ENCODE assay signal across 17 cellular contexts in genomic region chr20:48729538-48729937, GRCh38.
DNase-seq lines count a peak whose midpoint lies in the region; ATAC-seq and TF ChIP-seq lines count a peak whose summit lies in the region.
"Had no signal": no experiment of that assay in that cellular context is flagged by ENCODE, and none has a peak within 500 bp of the region (broad histone marks: within the 10 kb centered on the region; RNA-seq: fewer than 3 reads in every experiment).

No MANE protein-coding gene starts in this region.

- no peak overlapping the region for H3K4me3 Mint-ChIP-seq in CD14-positive monocyte
- no peak overlapping the region for H3K4me3 Mint-ChIP-seq in naive thymus-derived CD4-positive, alpha-beta T cell
- H3K4me3 Mint-ChIP-seq: activated naive CD4-positive, alpha-beta T cell treated with anti-CD3 and anti-CD28 coated beads, Interleukin-2, amount 50 U/mL, for 24 hours had no signal

- peaks cover 0 to 3% (median 0%) of the 10 kb centered on the region in 7 donors for H3K9me3 Mint-ChIP-seq in CD14-positive monocyte
- H3K9me3 Mint-ChIP-seq in naive thymus-derived CD4-positive, alpha-beta T cell = peaks cover 0 to 1% (median 0%) of the 10 kb centered on the region in 11 donors
- H3K9me3 Mint-ChIP-seq: activated naive CD4-positive, alpha-beta T cell treated with anti-CD3 and anti-CD28 coated beads, Interleukin-2, amount 50 U/mL, for 24 hours had no signal

- H2BK15ac ChIP-seq in mesenchymal stem cell (ENCODE audit: low read depth, poor library complexity, severe bottlenecking) = no peak overlapping the region

- no peak overlapping the region for H3K4me2 ChIP-seq in mesenchymal stem cell (ENCODE audit: low read length, poor library complexity, severe bottlenecking)
- H3K4me2 ChIP-seq: KMS-11 had no signal

- H2BK120ac ChIP-seq in mesenchymal stem cell (ENCODE audit: low read depth, low read length) = no peak overlapping the region

- no peak for DNase-seq in CD14-positive monocyte (ENCODE audit: low spot score)
- DNase-seq in HL-60 (ENCODE audit: low read depth in 1 of 2, low spot score in 1 of 2) = peak in 1 of 2 experiments; percentile 56
- no peak for DNase-seq in naive thymus-derived CD4-positive, alpha-beta T cell
- DNase-seq in mesenchymal stem cell = no peak
- no peak for DNase-seq in iPS-NIHi11 (ENCODE audit: low spot score)
- DNase-seq: GDM1, NCI-H1048, NCI-H524 treated with DMSO at 0.1 percent for 48 hours, SHP77 had no signal

- H2BK5ac ChIP-seq in mesenchymal stem cell (ENCODE audit: low read depth, low read length, poor library complexity, severe bottlenecking) = no peak overlapping the region

- H3K4me1 Mint-ChIP-seq in CD14-positive monocyte = peaks cover 60% of the 10 kb centered on the region
- H3K4me1 Mint-ChIP-seq in naive thymus-derived CD4-positive, alpha-beta T cell = peaks cover 0 to 45% (median 5%) of the 10 kb centered on the region in 7 donors

- no peak for ATAC-seq in naive thymus-derived CD4-positive, alpha-beta T cell
- ATAC-seq in HG02571 (IDR thresholded peaks at IDR 0.05; ENCODE audit: unreplicated experiment) (no peak), GM19395 (IDR thresholded peaks at IDR 0.05; ENCODE audit: unreplicated experiment) (no peak)
- ATAC-seq: activated CD4-positive, CD25-positive, alpha-beta regulatory T cell treated with anti-CD3 and anti-CD28 coated beads, Interleukin-2, amount 50 U/mL, for 24 hours; HCT116 had no signal

- peaks cover 9% of the 10 kb centered on the region for H3K79me1 ChIP-seq in mesenchymal stem cell (replicated peaks; ENCODE audit: low read length, poor library complexity, severe bottlenecking)

- CTCF ChIA-PET in naive thymus-derived CD4-positive, alpha-beta T cell (lab: Charles Lee) = interaction anchor here (0.6 kb wide), 1 partner anchor 8 kb away, joined by 4 read pairs; no protein-coding TSS in a partner anchor

- no peak overlapping the region for H3K14ac ChIP-seq in mesenchymal stem cell (ENCODE audit: low read length in 2 of 2)

- H3K18ac ChIP-seq in mesenchymal stem cell (ENCODE audit: low read depth in 1 of 2, low read length in 2 of 2) = no peak overlapping the region

- peak overlapping the region in 5 of 7 donors; percentile 15 to 81 (median 63) for H3K27ac Mint-ChIP-seq in CD14-positive monocyte
- peak overlapping the region in 5 of 9 donors; percentile 17 to 68 (median 20) for H3K27ac Mint-ChIP-seq in naive thymus-derived CD4-positive, alpha-beta T cell

- no peak overlapping the region for H2AK5ac ChIP-seq in mesenchymal stem cell (ENCODE audit: low read length, severe bottlenecking)

- H3K9me3 ChIP-seq in naive thymus-derived CD4-positive, alpha-beta T cell (ENCODE audit: control insufficient read depth in 2 of 3, low read length in 3 of 3) = no peaks in the 10 kb centered on the region
- no peaks in the 10 kb centered on the region for H3K9me3 ChIP-seq in mesenchymal stem cell (ENCODE audit: control insufficient read depth, low read length)
- H3K9me3 ChIP-seq: thoracic aorta had no signal

- WGBS in mesenchymal stem cell = 97% methylated on average over 6 of the region's 6 CpGs

- H3K9ac ChIP-seq in mesenchymal stem cell (ENCODE audit: low read length) = no peak overlapping the region
- H3K9ac ChIP-seq: KMS-11 had no signal

- no peak overlapping the region for H2BK12ac ChIP-seq in mesenchymal stem cell (ENCODE audit: low read length in 2 of 2)

- TF ChIP-seq CTCF in CD14-positive monocyte (IDR thresholded peaks at IDR 0.05) (no peak), HL-60 (IDR thresholded peaks at IDR 0.05; ENCODE audit: insufficient read depth, low read length) (no peak)

- no peak overlapping the region for H4K8ac ChIP-seq in mesenchymal stem cell (ENCODE audit: low read length)

- no peak overlapping the region for H3K23ac ChIP-seq in mesenchymal stem cell (ENCODE audit: low read length in 2 of 2)

- no peak overlapping the region for H3K4ac ChIP-seq in mesenchymal stem cell (ENCODE audit: low read depth in 1 of 2, low read length in 2 of 2)

- peaks cover 0 to 2% (median 0%) of the 10 kb centered on the region in 3 donors for H3K27me3 Mint-ChIP-seq in CD14-positive monocyte (ENCODE audit: low read depth in 3 of 3)
- no peaks in the 10 kb centered on the region for H3K27me3 Mint-ChIP-seq in naive thymus-derived CD4-positive, alpha-beta T cell
- H3K27me3 Mint-ChIP-seq: activated naive CD4-positive, alpha-beta T cell treated with anti-CD3 and anti-CD28 coated beads, Interleukin-2, amount 50 U/mL, for 24 hours had no signal

- peaks cover 0 to 34% (median 0%) of the 10 kb centered on the region in 3 experiments for H3K36me3 ChIP-seq in naive thymus-derived CD4-positive, alpha-beta T cell (ENCODE audit: control insufficient read depth in 2 of 3, insufficient read depth in 3 of 3, low read length in 3 of 3)
- H3K36me3 ChIP-seq in mesenchymal stem cell (ENCODE audit: control insufficient read depth in 1 of 2, insufficient read depth in 2 of 2, low read depth in 1 of 2, low read length in 2 of 2) = peaks cover 0 to 6% of the 10 kb centered on the region in 2 experiments

- peak overlapping the region; percentile 29; the same call in 1 of the 2 replicates for H3K27ac ChIP-seq in HL-60 (replicated peaks)
- peak overlapping the region; percentile 99 for H3K27ac ChIP-seq in angular gyrus (ENCODE audit: low read depth, low read length)
- no peak overlapping the region for H3K27ac ChIP-seq in naive thymus-derived CD4-positive, alpha-beta T cell (ENCODE audit: low read depth, low read length)
- no peak overlapping the region for H3K27ac ChIP-seq in mesenchymal stem cell (ENCODE audit: low read length, poor library complexity, severe bottlenecking)
- H3K27ac ChIP-seq: KMS-11 had no signal

- H3K27me3 ChIP-seq in HL-60 (ENCODE audit: insufficient read depth, poor library complexity, severe bottlenecking) = no peaks in the 10 kb centered on the region
- no peaks in the 10 kb centered on the region for H3K27me3 ChIP-seq in naive thymus-derived CD4-positive, alpha-beta T cell (ENCODE audit: control insufficient read depth in 2 of 2, insufficient read depth in 2 of 2, low read length in 2 of 2)
- H3K27me3 ChIP-seq in mesenchymal stem cell (ENCODE audit: control insufficient read depth in 1 of 2, insufficient read depth in 1 of 2, low read length in 2 of 2) = peaks cover 0 to 30% of the 10 kb centered on the region in 2 experiments

- POLR2A ChIA-PET in naive thymus-derived CD4-positive, alpha-beta T cell (lab: Charles Lee) = no interaction called here

- peaks cover 93 to 100% of the 10 kb centered on the region in 2 donors for H3K36me3 Mint-ChIP-seq in CD14-positive monocyte
- H3K36me3 Mint-ChIP-seq in naive thymus-derived CD4-positive, alpha-beta T cell = peaks cover 0 to 60% (median 6%) of the 10 kb centered on the region in 5 donors

- H4K91ac ChIP-seq in mesenchymal stem cell (ENCODE audit: low read length) = no peak overlapping the region

- H3K4me1 ChIP-seq in naive thymus-derived CD4-positive, alpha-beta T cell (ENCODE audit: control insufficient read depth in 2 of 2, insufficient read depth in 2 of 2, low read length in 2 of 2) = no peaks in the 10 kb centered on the region
- peaks cover 18% of the 10 kb centered on the region for H3K4me1 ChIP-seq in mesenchymal stem cell (ENCODE audit: control insufficient read depth, insufficient read depth, low read depth, low read length)

- H2AFZ ChIP-seq in mesenchymal stem cell (ENCODE audit: low read depth, low read length) = no peak overlapping the region

- H3K4me3 ChIP-seq in HL-60 (replicated peaks; ENCODE audit: insufficient read depth, low read length) = no peak overlapping the region
- H3K4me3 ChIP-seq in naive thymus-derived CD4-positive, alpha-beta T cell (ENCODE audit: low read length) = no peak overlapping the region
- no peak overlapping the region for H3K4me3 ChIP-seq in mesenchymal stem cell (ENCODE audit: insufficient read depth in 1 of 2, low read depth in 1 of 2, low read length in 2 of 2)
- H3K4me3 ChIP-seq: thoracic aorta had no signal

- intact Hi-C loops in CD14-positive monocyte (cut with micrococcal nuclease) = loop anchor here in 1 of 2 donors (10.0 kb wide), 1 partner anchor 95 kb away; the partner anchor contains the start of gene PREX1
- intact Hi-C loops in naive thymus-derived CD4-positive, alpha-beta T cell (cut with micrococcal nuclease) = no loop called here

Comparison
In these comparisons a context has a peak if more than half of its experiments do, and no peak if none do; other contexts are left out.
1. H3K27ac ChIP-seq: peak in HL-60 (single experiment) and angular gyrus (single experiment); none in naive thymus-derived CD4-positive, alpha-beta T cell (single experiment) and mesenchymal stem cell (single experiment).